8 cellular contexts compared by ENCODE assay signal in the genomic region with DNA sequence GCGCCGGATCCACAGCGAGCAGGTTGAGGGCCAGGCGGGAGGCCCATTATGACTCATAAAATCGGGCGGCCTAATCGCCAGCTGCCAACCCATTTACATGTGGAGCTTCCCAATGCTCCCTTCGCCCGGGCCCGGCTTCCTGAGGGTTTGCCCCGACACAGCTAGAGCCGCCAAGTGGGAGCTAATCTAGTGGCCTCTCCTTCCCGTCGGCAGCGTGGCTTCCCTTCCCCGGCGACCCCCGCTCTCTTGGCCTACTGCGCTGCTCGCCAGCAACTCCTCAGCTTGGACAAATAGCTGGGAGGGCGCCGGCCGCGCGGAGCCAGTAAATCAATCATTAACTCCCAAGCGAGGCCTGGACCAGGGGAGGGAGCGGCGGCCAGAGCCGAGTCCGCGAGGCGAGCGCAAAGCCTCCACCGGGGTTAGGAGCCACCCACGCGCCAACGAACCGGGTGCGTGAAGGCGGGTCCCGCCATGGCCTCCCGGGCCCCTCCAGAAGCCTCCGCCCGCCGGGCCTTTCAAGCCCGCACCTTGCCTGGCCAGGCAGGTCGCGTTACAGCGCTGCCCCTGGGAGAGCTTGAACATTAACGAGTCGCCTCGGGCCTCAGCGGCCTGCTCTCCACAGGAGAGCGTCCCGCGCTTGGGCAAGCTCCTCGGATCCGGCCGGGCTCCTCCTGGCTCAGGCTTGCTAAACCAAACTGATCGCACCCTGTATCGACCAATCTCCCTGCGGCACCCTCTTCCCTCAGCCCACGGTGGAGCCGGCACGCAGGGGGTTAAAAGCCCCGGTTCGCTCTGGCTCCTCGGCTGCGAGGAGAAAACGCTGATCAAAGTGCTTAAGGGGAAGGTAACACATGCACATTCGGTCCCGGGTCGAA. TPM values are rescaled to one million over a fixed set of nuclear protein-coding genes. Genes with fewer than 3 reads are reported as not detected.
DNase-seq lines count a peak whose midpoint lies in the region; ATAC-seq and TF ChIP-seq lines count a peak whose summit lies in the region.

No MANE protein-coding gene starts in this region.

- H3K27ac ChIP-seq in dorsolateral prefrontal cortex (peak overlapping the region in 56 of 59 donors; percentile 31 to 92 (median 84)), mesodermal cell (ENCODE audit: low read depth, low read length, severe bottlenecking) (no peak overlapping the region), upper lobe of right lung (peak overlapping the region; percentile 74)

- peaks cover 0 to 95% (median 52%) of the 10 kb centered on the region in 45 donors for H3K27me3 ChIP-seq in dorsolateral prefrontal cortex
- no peaks in the 10 kb centered on the region for H3K27me3 ChIP-seq in upper lobe of right lung

- DNase-seq in NCI-H345 (lab: John Stamatoyannopoulos, UW) = peak; percentile 69
- no peak for DNase-seq in NCI-H345 treated with DMSO at 0.1 percent for 48 hours (lab: John Stamatoyannopoulos, UW; ENCODE audit: unreplicated experiment)
- peak; percentile 29 for DNase-seq in NCI-H510A (lab: John Stamatoyannopoulos, UW)
- peak in 6 of 10 donors; percentile 41 to 69 (median 52) for DNase-seq in dorsolateral prefrontal cortex
- DNase-seq in upper lobe of right lung = peak; percentile 76
- no peak for DNase-seq in H4 (ENCODE audit: low spot score)

- 0 to 1% methylated on average over 24 to 37 of the region's 73 CpGs for WGBS in mesodermal cell (ENCODE audit: insufficient coverage in 2 of 2), 2 experiments

- no peaks in the 10 kb centered on the region for H3K36me3 ChIP-seq in mesodermal cell (ENCODE audit: control insufficient read depth, insufficient read depth, low read length)
- no peaks in the 10 kb centered on the region for H3K36me3 ChIP-seq in upper lobe of right lung

- TF ChIP-seq CTCF in dorsolateral prefrontal cortex (IDR thresholded peaks at IDR 0.05 in 54 of 56, conservative IDR thresholded peaks at IDR 0.05 in 2 of 56; ENCODE audit: low read depth in 1 of 56, partially characterized antibody in 56 of 56) = no peak
- no peak for TF ChIP-seq CTCF in upper lobe of right lung (IDR thresholded peaks at IDR 0.05)

- H3K9me3 ChIP-seq in mesodermal cell (ENCODE audit: control insufficient read depth, low read length) (no peaks in the 10 kb centered on the region), upper lobe of right lung (no peaks in the 10 kb centered on the region)

- ATAC-seq in upper lobe of right lung = peak; percentile 12
- no peak for ATAC-seq in HG03378 (IDR thresholded peaks at IDR 0.05; ENCODE audit: unreplicated experiment)

- H3K4me1 ChIP-seq in mesodermal cell (ENCODE audit: control insufficient read depth, insufficient read depth, low read length, poor library complexity, severe bottlenecking) (peaks cover 21% of the 10 kb centered on the region), upper lobe of right lung (peaks cover 12% of the 10 kb centered on the region)

- intact Hi-C loops in dorsolateral prefrontal cortex (cut with DNase I) = loop anchor here (2.0 to 10.0 kb wide), 6 partner anchors 44 to 1304 kb away; a partner anchor contains a TSS
- intact Hi-C loops in upper lobe of right lung (cut with DNase I) = loop anchor here (10.0 kb wide), 1 partner anchor 46 kb away; no protein-coding TSS in a partner anchor

- H3K4me3 ChIP-seq in dorsolateral prefrontal cortex (peak overlapping the region; percentile 12 to 75 (median 58)), mesodermal cell (ENCODE audit: extremely low read depth, insufficient read depth, low read length, poor library complexity, severe bottlenecking) (peak overlapping the region; percentile 36), upper lobe of right lung (peak overlapping the region; percentile 49)

RNA-seq across cellular contexts. Expression of a gene that starts 10.6 kb away (rescaled TPM):
- total RNA-seq in dorsolateral prefrontal cortex (10 to 100 TPM; 10.5 to 38.3 (median 19.7) TPM), upper lobe of right lung (26.1 TPM)
- polyA plus RNA-seq in mesodermal cell (2013, experiment 1 of 2) = 21.2 TPM
- 19.5 TPM for polyA plus RNA-seq in mesodermal cell (2013, experiment 2 of 2)
- 22.8 and 23.8 TPM in 2 replicates for total RNA-seq in H4 (2014; rRNA removed; shearing (Covaris generic))

Comparison
In these comparisons a context has a peak if more than half of its experiments do, and no peak if none do; other contexts are left out.
1. DNase-seq: peak in NCI-H345 (single experiment), NCI-H510A (single experiment), dorsolateral prefrontal cortex (6 of 10) and upper lobe of right lung (single experiment); none in NCI-H345 treated with DMSO at 0.1 percent for 48 hours (single experiment) and H4 (single experiment).
2. Peak in every context shown above with its lines, with median percentiles within 50 percentile points of each other: H3K4me3 ChIP-seq.